ENCODE assay signal across 9 cellular contexts in the genomic region with DNA sequence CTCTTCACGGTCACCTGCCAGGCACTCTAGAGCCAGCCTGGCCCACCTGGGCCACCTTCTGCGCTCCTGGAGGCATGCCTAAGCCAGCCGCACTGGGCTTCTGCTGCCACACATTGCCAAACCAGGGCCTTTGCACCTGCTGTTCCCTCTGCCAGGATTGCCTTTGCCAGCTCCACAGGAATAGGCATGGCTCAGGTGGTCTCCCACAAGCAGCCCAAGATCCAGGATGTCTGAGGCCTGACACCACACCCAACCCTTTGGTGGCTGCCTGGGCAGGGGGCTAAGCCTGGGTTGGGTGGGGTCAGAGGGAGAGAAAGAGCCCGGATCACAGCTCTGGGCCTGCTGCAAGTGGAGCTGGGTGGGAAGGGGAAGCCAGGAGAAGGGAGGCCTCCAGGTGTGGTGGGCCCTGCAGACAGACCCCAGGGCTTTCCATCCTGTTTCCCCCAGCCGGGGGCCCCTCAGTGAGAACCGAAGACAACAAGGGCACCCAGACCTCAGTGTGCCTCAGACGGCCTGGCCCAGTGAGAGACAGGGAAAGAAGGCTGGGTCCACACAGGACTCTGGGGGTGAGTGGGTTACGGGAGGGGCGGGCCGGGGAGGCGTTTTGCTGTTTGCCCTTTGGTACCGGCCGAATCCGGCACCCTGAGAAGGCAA. TPM values are rescaled to one million over a fixed set of nuclear protein-coding genes. Genes with fewer than 3 reads are reported as not detected.
A peak's percentile ranks its signal among the peaks of the same experiment; 100 is the strongest.
DNase-seq lines count a peak whose midpoint lies in the region; ATAC-seq and TF ChIP-seq lines count a peak whose summit lies in the region.
"Had no signal": no experiment of that assay in that cellular context is flagged by ENCODE, and none has a peak within 500 bp of the region (broad histone marks: within the 10 kb centered on the region; RNA-seq: fewer than 3 reads in every experiment).

No MANE protein-coding gene starts in this region.

- H3K27ac ChIP-seq in testis, result peak overlapping the region in 1 of 2 donors; percentile 80
- H3K27ac ChIP-seq: parathyroid adenoma had no signal

- H3K36me3 ChIP-seq in testis (ENCODE audit: low read depth, missing control alignments), result no peaks in the 10 kb centered on the region

- H3K4me1 Mint-ChIP-seq in activated CD4-positive, alpha-beta T cell treated with anti-CD3 and anti-CD28 coated beads, Interleukin-2, amount 10 ng/mL, durations not matched to agents 7 days and 5 days, result peaks cover 63% of the 10 kb centered on the region
- H3K4me1 Mint-ChIP-seq in dendritic cell treated with granulocyte-macrophage colony-stimulating factor and Interleukin-4, amounts not matched to agents 40 ng/mL and 50 ng/mL, for 4 days (ENCODE audit: low read depth), result peaks cover 62% of the 10 kb centered on the region

- 40 to 46% methylated on average over 13 to 14 of the region's 14 CpGs for WGBS in testis, 2 donors

- CTCF ChIA-PET in activated CD4-positive, alpha-beta T cell treated with anti-CD3 and anti-CD28 coated beads, Interleukin-2, amount 10 ng/mL, durations not matched to agents 7 days and 5 days (lab: Charles Lee), result interaction anchor here (0.7 kb wide), 1 partner anchor 300 kb away, joined by 3 read pairs; no protein-coding TSS in a partner anchor

- no peak for DNase-seq in activated CD4-positive, alpha-beta T cell treated with anti-CD3 and anti-CD28 coated beads, Interleukin-2, amount 10 ng/mL, durations not matched to agents 7 days and 5 days
- no peak for DNase-seq in activated CD4-positive, alpha-beta T cell treated with anti-CD3 and anti-CD28 coated beads, Interleukin-2, amount 50 U/mL, for 1 hour
- DNase-seq in testis, result no peak
- no peak for DNase-seq in GM20000 (ENCODE audit: low spot score)
- no peak for DNase-seq in HPDE6-E6E7 (ENCODE audit: extremely low spot score)

- peak overlapping the region; percentile 87 for H3K27ac Mint-ChIP-seq in activated CD4-positive, alpha-beta T cell treated with anti-CD3 and anti-CD28 coated beads, Interleukin-2, amount 10 ng/mL, durations not matched to agents 7 days and 5 days
- H3K27ac Mint-ChIP-seq in dendritic cell treated with granulocyte-macrophage colony-stimulating factor and Interleukin-4, amounts not matched to agents 40 ng/mL and 50 ng/mL, for 4 days, result no peak overlapping the region

- no peaks in the 10 kb centered on the region for H3K27me3 ChIP-seq in testis

- ATAC-seq in HG03432 (IDR thresholded peaks at IDR 0.05; ENCODE audit: unreplicated experiment), result peak; percentile 16
- no peak for ATAC-seq in GM18873 (IDR thresholded peaks at IDR 0.05; ENCODE audit: low FRiP score, unreplicated experiment)

- POLR2A ChIA-PET in activated CD4-positive, alpha-beta T cell treated with anti-CD3 and anti-CD28 coated beads, Interleukin-2, amount 10 ng/mL, durations not matched to agents 7 days and 5 days (lab: Charles Lee), result no interaction called here

- TF ChIP-seq CTCF in testis (IDR thresholded peaks at IDR 0.05), result no peak
- TF ChIP-seq CTCF in GM20000 (IDR thresholded peaks at IDR 0.05; ENCODE audit: extremely low read depth, missing control alignments), result no peak

- no peaks in the 10 kb centered on the region for H3K9me3 Mint-ChIP-seq in activated CD4-positive, alpha-beta T cell treated with anti-CD3 and anti-CD28 coated beads, Interleukin-2, amount 10 ng/mL, durations not matched to agents 7 days and 5 days
- H3K9me3 Mint-ChIP-seq in dendritic cell treated with granulocyte-macrophage colony-stimulating factor and Interleukin-4, amounts not matched to agents 40 ng/mL and 50 ng/mL, for 4 days, result no peaks in the 10 kb centered on the region

- H3K4me3 Mint-ChIP-seq in activated CD4-positive, alpha-beta T cell treated with anti-CD3 and anti-CD28 coated beads, Interleukin-2, amount 10 ng/mL, durations not matched to agents 7 days and 5 days, result peak overlapping the region; percentile 68
- peak overlapping the region; percentile 51 for H3K4me3 Mint-ChIP-seq in dendritic cell treated with granulocyte-macrophage colony-stimulating factor and Interleukin-4, amounts not matched to agents 40 ng/mL and 50 ng/mL, for 4 days

- H3K4me3 ChIP-seq in testis, result peak overlapping the region; percentile 58 to 81

- H3K27me3 Mint-ChIP-seq in activated CD4-positive, alpha-beta T cell treated with anti-CD3 and anti-CD28 coated beads, Interleukin-2, amount 10 ng/mL, durations not matched to agents 7 days and 5 days, result no peaks in the 10 kb centered on the region
- peaks cover 23% of the 10 kb centered on the region for H3K27me3 Mint-ChIP-seq in dendritic cell treated with granulocyte-macrophage colony-stimulating factor and Interleukin-4, amounts not matched to agents 40 ng/mL and 50 ng/mL, for 4 days

- intact Hi-C loops in dendritic cell treated with granulocyte-macrophage colony-stimulating factor and Interleukin-4, amounts not matched to agents 40 ng/mL and 50 ng/mL, for 4 days (cut with micrococcal nuclease), result loop anchor here (5.0 kb wide), 1 partner anchor 39 kb away; the partner anchor contains the start of gene CARD19
- intact Hi-C loops in testis (cut with DNase I; ENCODE audit: low total_unique reads), result no loop called here

- peaks cover 34% of the 10 kb centered on the region for H3K4me1 ChIP-seq in testis
- H3K4me1 ChIP-seq: parathyroid adenoma had no signal

- H3K9me3 ChIP-seq in testis, result no peaks in the 10 kb centered on the region

- no peak for TF ChIP-seq POLR2A in testis (IDR thresholded peaks at IDR 0.05)

- H3K36me3 Mint-ChIP-seq in activated CD4-positive, alpha-beta T cell treated with anti-CD3 and anti-CD28 coated beads, Interleukin-2, amount 10 ng/mL, durations not matched to agents 7 days and 5 days (ENCODE audit: low read depth), result peaks cover 22% of the 10 kb centered on the region
- no peaks in the 10 kb centered on the region for H3K36me3 Mint-ChIP-seq in dendritic cell treated with granulocyte-macrophage colony-stimulating factor and Interleukin-4, amounts not matched to agents 40 ng/mL and 50 ng/mL, for 4 days (ENCODE audit: low read depth)

RNA-seq across cellular contexts. Expression of gene SUSD3, which starts 0.7 kb away (rescaled TPM):
- total RNA-seq in activated CD4-positive, alpha-beta T cell treated with anti-CD3 and anti-CD28 coated beads, Interleukin-2, amount 10 ng/mL, durations not matched to agents 7 days and 5 days, result 10 to 100 TPM; 81.1 to 85.8 TPM
- 100 to 1,000 TPM; 282 to 537 TPM for total RNA-seq in testis
- 172 TPM for polyA plus RNA-seq in testis (ENCODE audit: insufficient read depth, low read depth, low replicate concordance)

RNA-seq across cellular contexts. Expression of gene CARD19, which starts 38.2 kb away (rescaled TPM):
- total RNA-seq in activated CD4-positive, alpha-beta T cell treated with anti-CD3 and anti-CD28 coated beads, Interleukin-2, amount 10 ng/mL, durations not matched to agents 7 days and 5 days, result 10 to 100 TPM; 40.3 to 42.6 TPM
- total RNA-seq in testis, result 100 to 1,000 TPM; 138 to 147 TPM
- 99.4 TPM for polyA plus RNA-seq in testis (ENCODE audit: insufficient read depth, low read depth, low replicate concordance)
